8 cellular contexts compared by ENCODE assay signal in genomic region chr18:23228102-23229051, GRCh38.
DNase-seq lines count a peak whose midpoint lies in the region; ATAC-seq and TF ChIP-seq lines count a peak whose summit lies in the region.

No MANE protein-coding gene starts in this region.

- TF ChIP-seq POLR2A in GM18526 (IDR thresholded peaks at IDR 0.05; ENCODE audit: extremely low read depth, insufficient read length) = peak; percentile 46
- no peak for TF ChIP-seq POLR2A in esophagus squamous epithelium (IDR thresholded peaks at IDR 0.05)
- no peak for TF ChIP-seq POLR2A in stomach (IDR thresholded peaks at IDR 0.05)

- CTCF ChIA-PET in CD4-positive, alpha-beta T cell (lab: Charles Lee) = no interaction called here

- no peaks in the 10 kb centered on the region for H3K27me3 ChIP-seq in CD4-positive, alpha-beta T cell (ENCODE audit: control insufficient read depth, insufficient read depth, low read length)
- H3K27me3 ChIP-seq in OCI-LY1 (ENCODE audit: insufficient read depth, low read length) = no peaks in the 10 kb centered on the region
- H3K27me3 ChIP-seq in esophagus squamous epithelium = no peaks in the 10 kb centered on the region
- no peaks in the 10 kb centered on the region for H3K27me3 ChIP-seq in stomach

- no peaks in the 10 kb centered on the region for H3K9me3 Mint-ChIP-seq in CD4-positive, alpha-beta T cell

- no peak for TF ChIP-seq CTCF in CD4-positive, alpha-beta T cell (IDR thresholded peaks at IDR 0.05)
- TF ChIP-seq CTCF in OCI-LY1 (IDR thresholded peaks at IDR 0.05; ENCODE audit: low read length) (no peak), esophagus squamous epithelium (IDR thresholded peaks at IDR 0.05) (no peak), stomach (IDR thresholded peaks at IDR 0.05) (no peak)

- no peaks in the 10 kb centered on the region for H3K9me2 ChIP-seq in OCI-LY1 (ENCODE audit: low read depth, low read length)

- peaks cover 10% of the 10 kb centered on the region; the same call in 1 of the 2 replicates for H3F3A ChIP-seq in OCI-LY1 (ENCODE audit: insufficient read depth, low read length)

- 14 to 20% methylated on average over 6 to 7 of the region's 7 CpGs for WGBS in esophagus squamous epithelium, 2 donors
- WGBS in stomach, 5 donors = 19 to 33% (median 29%) methylated on average over 7 of the region's 7 CpGs

- no peaks in the 10 kb centered on the region for H3K9me3 ChIP-seq in CD4-positive, alpha-beta T cell (ENCODE audit: control insufficient read depth, low read length)
- H3K9me3 ChIP-seq in OCI-LY1 (ENCODE audit: low read length) (no peaks in the 10 kb centered on the region), esophagus squamous epithelium (no peaks in the 10 kb centered on the region), stomach (no peaks in the 10 kb centered on the region)

- DNase-seq in CD4-positive, alpha-beta T cell = no peak
- DNase-seq in esophagus squamous epithelium (lab: John Stamatoyannopoulos, UW) (no peak), stomach (no peak), middle frontal gyrus (ENCODE audit: extremely low spot score, low spot score) (no peak)
- DNase-seq in stimulated activated naive CD4-positive, alpha-beta T cell (lab: John Stamatoyannopoulos, UW) = no peak

- H3K4me2 ChIP-seq in OCI-LY1 (ENCODE audit: low read length) = peak overlapping the region; percentile 46

- no peaks in the 10 kb centered on the region for H3K27me3 Mint-ChIP-seq in CD4-positive, alpha-beta T cell

- H3K4me3 ChIP-seq in OCI-LY1 (ENCODE audit: low read depth, low read length, poor library complexity, severe bottlenecking) = peak overlapping the region; percentile 11
- no peak overlapping the region for H3K4me3 ChIP-seq in esophagus squamous epithelium
- H3K4me3 ChIP-seq in stomach = no peak overlapping the region

- H4K20me1 ChIP-seq in OCI-LY1 (ENCODE audit: insufficient read depth, low read length) = no peaks in the 10 kb centered on the region

- no peaks in the 10 kb centered on the region for H3K36me3 ChIP-seq in OCI-LY1 (ENCODE audit: insufficient read depth, low read length)
- H3K36me3 ChIP-seq in esophagus squamous epithelium = no peaks in the 10 kb centered on the region
- no peaks in the 10 kb centered on the region for H3K36me3 ChIP-seq in stomach

- no peaks in the 10 kb centered on the region for H3K36me3 Mint-ChIP-seq in CD4-positive, alpha-beta T cell (ENCODE audit: low read depth)

- peaks cover 36% of the 10 kb centered on the region for H3K4me1 Mint-ChIP-seq in CD4-positive, alpha-beta T cell (ENCODE audit: low read depth)

- no peak overlapping the region for H2AFZ ChIP-seq in OCI-LY1 (ENCODE audit: low read length)

- no peak for TF ChIP-seq EP300 in stomach (IDR thresholded peaks at IDR 0.05)

- H3K4me3 Mint-ChIP-seq in CD4-positive, alpha-beta T cell = no peak overlapping the region

- H3K79me2 ChIP-seq in OCI-LY1 (ENCODE audit: insufficient read depth, low read length) = no peaks in the 10 kb centered on the region

- no peak overlapping the region for H3K27ac ChIP-seq in CD4-positive, alpha-beta T cell (ENCODE audit: low read depth, low read length)
- peak overlapping the region; percentile 97 for H3K27ac ChIP-seq in OCI-LY1 (ENCODE audit: low read depth, low read length, poor library complexity, severe bottlenecking)
- H3K27ac ChIP-seq in esophagus squamous epithelium = peak overlapping the region in 3 of 4 donors; percentile 63 to 82 (median 77)
- H3K27ac ChIP-seq in stomach = peak overlapping the region in 4 of 5 donors; percentile 44 to 84 (median 78)

- intact Hi-C loops in CD4-positive, alpha-beta T cell (cut with DNase I, micrococcal nuclease) = no loop called here
- intact Hi-C loops in esophagus squamous epithelium (cut with DNase I) (no loop called here), stomach (cut with DNase I; ENCODE audit: low total_unique reads) (no loop called here)

- POLR2A ChIA-PET in CD4-positive, alpha-beta T cell (lab: Charles Lee) = interaction anchor here (1.1 kb wide), 1 partner anchor 12 kb away, joined by 3 read pairs; no protein-coding TSS in a partner anchor

- peak overlapping the region; percentile 52 for H3K27ac Mint-ChIP-seq in CD4-positive, alpha-beta T cell

- H3K9ac ChIP-seq in OCI-LY1 (ENCODE audit: low read length) = peak overlapping the region; percentile 59

- ATAC-seq in CD4-positive, alpha-beta T cell (ENCODE audit: poor library complexity) = peak; percentile 37
- ATAC-seq in HG02938 (IDR thresholded peaks at IDR 0.05; ENCODE audit: unreplicated experiment) = peak; percentile 31

- peaks cover 91% of the 10 kb centered on the region for H3K4me1 ChIP-seq in OCI-LY1 (ENCODE audit: insufficient read depth, low read length, severe bottlenecking)
- H3K4me1 ChIP-seq in esophagus squamous epithelium = peaks cover 24 to 85% (median 62%) of the 10 kb centered on the region in 3 donors
- peaks cover 17 to 67% (median 41%) of the 10 kb centered on the region in 4 donors for H3K4me1 ChIP-seq in stomach
